In genomic region chr1:164703971-164704411, GRCh38 we compare ENCODE assay signal across 27 cellular contexts.
DNase-seq lines count a peak whose midpoint lies in the region; ATAC-seq, FAIRE-seq and TF ChIP-seq lines count a peak whose summit lies in the region.
"Had no signal": no experiment of that assay in that cellular context is flagged by ENCODE, and none has a peak within 500 bp of the region (broad histone marks: within the 10 kb centered on the region; RNA-seq: fewer than 3 reads in every experiment).

No MANE protein-coding gene starts in this region.

- no peaks in the 10 kb centered on the region for H3K79me2 ChIP-seq in K562 (ENCODE audit: control insufficient read depth, insufficient read depth, low read length)
- H3K79me2 ChIP-seq in smooth muscle cell (ENCODE audit: low read depth), result peaks cover 29% of the 10 kb centered on the region

- H3K4me2 ChIP-seq in K562 (ENCODE audit: insufficient read depth, low read length) (peak overlapping the region; percentile 13; the same call in 1 of the 2 replicates), smooth muscle cell (no peak overlapping the region)
- H3K4me2 ChIP-seq: BLaER1 treated with 17β-estradiol and CSF1 and Interleukin-3, amounts not matched to agents 10 nM and 100 nM; KMS-11 had no signal

- H3K9ac ChIP-seq in HUES64 (ENCODE audit: low read depth, low read length) (no peak overlapping the region), K562 (ENCODE audit: insufficient read depth in 1 of 2, low read depth in 2 of 2, low read length in 2 of 2) (no peak overlapping the region), smooth muscle cell (ENCODE audit: low read depth) (no peak overlapping the region)
- H3K9ac ChIP-seq: BLaER1 treated with 17β-estradiol and CSF1 and Interleukin-3, amounts not matched to agents 10 nM and 100 nM; KMS-11 had no signal

- 94% methylated on average over 1 of the region's 1 CpG for WGBS in HUES64
- WGBS in K562 (ENCODE audit: insufficient coverage, low coverage, missing lambda C conversion rate), result 16% methylated on average over 1 of the region's 1 CpG
- WGBS in smooth muscle cell (ENCODE audit: low lambda C conversion rate), result 63% methylated on average over 1 of the region's 1 CpG

- in situ Hi-C loops in K562 (cut with MboI), result no loop called here

- intact Hi-C loops in K562 (cut with micrococcal nuclease) (no loop called here), mucosa of descending colon (cut with DNase I, micrococcal nuclease) (no loop called here)

- H3K27ac ChIP-seq in HUES64 (ENCODE audit: low read depth, low read length) (peak overlapping the region; percentile 34; the same call in 1 of the 2 replicates), K562 (ENCODE audit: extremely low read depth, low read depth, low read length) (no peak overlapping the region), smooth muscle cell (ENCODE audit: low read depth) (peak overlapping the region; percentile 17)
- H3K27ac ChIP-seq: BLaER1 treated with 17β-estradiol and CSF1 and Interleukin-3, amounts not matched to agents 10 nM and 100 nM; coronary artery; KMS-11; right lobe of liver had no signal

- TF ChIP-seq RAD21 in K562 (CRISPR knock-in tag; conservative IDR thresholded peaks at IDR 0.05 in 1 of 2, IDR thresholded peaks at IDR 0.05 in 1 of 2), result no peak

- no peak for DNase-seq in K562 (ENCODE audit: extremely low read depth in 1 of 4, low spot score in 3 of 4)
- DNase-seq in mucosa of descending colon, result peak in 1 of 3 donors; percentile 66
- DNase-seq in smooth muscle cell (lab: John Stamatoyannopoulos, UW; ENCODE audit: unreplicated experiment), result no peak
- no peak for DNase-seq in inferior parietal cortex (ENCODE audit: extremely low spot score)
- DNase-seq in AG08395 (ENCODE audit: low spot score), result no peak
- DNase-seq: activated CD4-positive, alpha-beta T cell treated with anti-CD3 and anti-CD28 coated beads for 36 hours; activated naive CD4-positive, alpha-beta T cell; activated T-cell treated with anti-CD3 and anti-CD28 coated beads, Interleukin-2, amount 50 U/mL, for 24 hours; DND-41; H7; naive B cell; NCI-H1694 treated with DMSO at 0.1 percent for 48 hours; NCI-H526; Peyer's patch; right lobe of liver; stimulated activated naive CD8-positive, alpha-beta T cell treated with anti-CD3 and anti-CD28 coated beads, Interleukin-15, amount 100 ng/mL, for 72 hours; T-helper 1 cell had no signal

- no peak for FAIRE-seq in K562 (lab: Jason Lieb, UNC)
- FAIRE-seq: HTR-8/SVneo, TTC549 had no signal

- peaks cover 19% of the 10 kb centered on the region for H3F3A ChIP-seq in smooth muscle cell (ENCODE audit: low read depth)

- BruUV-seq in K562 (replicated peaks; lab: Mats Ljungman, UMichigan), result no TSS peak

- no peaks in the 10 kb centered on the region for H3K9me1 ChIP-seq in K562 (ENCODE audit: control insufficient read depth, insufficient read depth, low read length)

- no peak for TF ChIP-seq POLR2A in K562 (conservative IDR thresholded peaks at IDR 0.05)

- H3K27me3 ChIP-seq in HUES64 (ENCODE audit: insufficient read depth, low read length) (no peaks in the 10 kb centered on the region), K562 (ENCODE audit: control insufficient read depth in 2 of 2, insufficient read depth in 2 of 2, low read length in 2 of 2) (no peaks in the 10 kb centered on the region), smooth muscle cell (ENCODE audit: low read depth) (no peaks in the 10 kb centered on the region)
- H3K27me3 ChIP-seq: adrenal gland, breast epithelium, Peyer's patch, right lobe of liver had no signal

- H3K4me3 ChIP-seq in HUES64 (ENCODE audit: low read length) (no peak overlapping the region), K562 (no peak overlapping the region), mucosa of descending colon (no peak overlapping the region), smooth muscle cell (no peak overlapping the region)
- H3K4me3 ChIP-seq: adrenal gland; BLaER1 treated with 17β-estradiol and CSF1 and Interleukin-3, amounts not matched to agents 10 nM and 100 nM; breast epithelium; coronary artery; Peyer's patch; right lobe of liver had no signal

- H3K4me1 ChIP-seq in HUES64 (ENCODE audit: insufficient read depth, low read length) (peaks cover 55% of the 10 kb centered on the region), K562 (replicated peaks in 1 of 2; ENCODE audit: control insufficient read depth in 2 of 2, insufficient read depth in 2 of 2, low read length in 2 of 2) (peaks cover 4 to 32% of the 10 kb centered on the region in 2 experiments; a peak in 3 of 5 replicates), mucosa of descending colon (ENCODE audit: low read depth) (peaks cover 39% of the 10 kb centered on the region), smooth muscle cell (ENCODE audit: low read depth) (peaks cover 28% of the 10 kb centered on the region)

- no peaks in the 10 kb centered on the region for H3K9me3 ChIP-seq in HUES64 (ENCODE audit: insufficient read depth, low read depth, low read length)
- no peaks in the 10 kb centered on the region for H3K9me3 ChIP-seq in K562 (replicated peaks; ENCODE audit: control insufficient read depth, insufficient read depth, low read depth, low read length)
- no peaks in the 10 kb centered on the region for H3K9me3 ChIP-seq in mucosa of descending colon
- H3K9me3 ChIP-seq in smooth muscle cell (replicated peaks; ENCODE audit: low read depth), result no peaks in the 10 kb centered on the region
- H3K9me3 ChIP-seq: adrenal gland; BLaER1 treated with 17β-estradiol and CSF1 and Interleukin-3, amounts not matched to agents 10 nM and 100 nM; breast epithelium; Peyer's patch; right lobe of liver had no signal

- H2AFZ ChIP-seq in K562 (ENCODE audit: low read depth, low read length), result peak overlapping the region; percentile 57
- no peak overlapping the region for H2AFZ ChIP-seq in smooth muscle cell (ENCODE audit: low read depth)

- H3K36me3 ChIP-seq in HUES64 (ENCODE audit: insufficient read depth, low read length) (no peaks in the 10 kb centered on the region), K562 (ENCODE audit: control insufficient read depth, insufficient read depth, low read length) (no peaks in the 10 kb centered on the region), mucosa of descending colon (ENCODE audit: low read depth) (no peaks in the 10 kb centered on the region), smooth muscle cell (ENCODE audit: low read depth) (no peaks in the 10 kb centered on the region)
- H3K36me3 ChIP-seq: adrenal gland, breast epithelium, Peyer's patch, right lobe of liver had no signal

- TF ChIP-seq CTCF in K562 (IDR thresholded peaks at IDR 0.05 in 2 of 3, conservative IDR thresholded peaks at IDR 0.05 in 1 of 3; ENCODE audit: insufficient read depth in 2 of 3, low read depth in 1 of 3, low read length in 3 of 3), result no peak
- no peak for TF ChIP-seq CTCF in mucosa of descending colon (IDR thresholded peaks at IDR 0.05)
- no peak for TF ChIP-seq CTCF in smooth muscle cell (IDR thresholded peaks at IDR 0.05; ENCODE audit: borderline replicate concordance, insufficient read depth, poor library complexity, severe bottlenecking)

- CTCF ChIA-PET in K562 (lab: Yijun Ruan, JAX; ENCODE audit: low intra/inter-chr PET ratio), result interaction anchor here (0.5 kb wide), 1 partner anchor 75 kb away, joined by 5 read pairs; no protein-coding TSS in a partner anchor

- TF ChIP-seq EP300 in K562 (IDR thresholded peaks at IDR 0.05; ENCODE audit: low read length), result no peak

- ATAC-seq in K562 (no peak), mucosa of descending colon (peak; percentile 73), HG03196 (IDR thresholded peaks at IDR 0.05; ENCODE audit: unreplicated experiment) (no peak), GM18511 (IDR thresholded peaks at IDR 0.05; ENCODE audit: unreplicated experiment) (no peak)
- ATAC-seq: activated CD4-positive, alpha-beta T cell treated with anti-CD3 and anti-CD28 coated beads for 36 hours; right lobe of liver; stimulated activated naive CD8-positive, alpha-beta T cell treated with anti-CD3 and anti-CD28 coated beads, Interleukin-15, amount 100 ng/mL, for 72 hours had no signal

- POLR2A ChIA-PET in K562 (lab: Yijun Ruan, JAX), result interaction anchor here (0.6 to 1.4 kb wide), 3 partner anchors 16 to 1243 kb away, joined by 3 read pairs; no protein-coding TSS in a partner anchor

- H4K20me1 ChIP-seq in K562 (replicated peaks; ENCODE audit: control insufficient read depth, insufficient read depth, low read length) (no peaks in the 10 kb centered on the region), smooth muscle cell (ENCODE audit: low read depth) (peaks cover 3% of the 10 kb centered on the region)

TF ChIP-seq in K562, 482 proteins besides CTCF, POLR2A, EP300 and RAD21 (continues in another document):
- TF ChIP-seq XRCC3 (IDR thresholded peaks at IDR 0.05), result no peak
